ENCODE assay signal across 10 cellular contexts in the genomic region with DNA sequence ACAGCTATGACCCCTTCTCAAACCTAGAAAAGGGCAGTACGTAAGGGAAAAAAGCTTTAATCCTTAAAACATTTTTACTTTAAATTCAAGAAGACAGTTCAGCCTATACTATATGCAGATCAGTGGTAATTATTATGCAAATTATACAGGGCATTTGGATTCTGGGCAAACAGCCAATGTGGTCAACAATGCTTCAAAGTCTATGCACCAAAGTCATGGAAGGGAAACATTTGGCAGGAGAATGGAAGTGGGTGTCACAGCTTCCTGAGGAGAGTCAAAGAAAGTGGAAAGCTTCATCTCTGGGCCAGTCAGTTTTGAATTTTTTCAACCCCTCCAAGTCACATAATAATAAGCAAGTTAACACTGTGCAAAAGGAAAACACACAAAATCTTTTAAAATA.
DNase-seq lines count a peak whose midpoint lies in the region; ATAC-seq, FAIRE-seq and TF ChIP-seq lines count a peak whose summit lies in the region.
"Had no signal": no experiment of that assay in that cellular context is flagged by ENCODE, and none has a peak within 500 bp of the region (broad histone marks: within the 10 kb centered on the region; RNA-seq: fewer than 3 reads in every experiment).

No MANE protein-coding gene starts in this region.

- no peak overlapping the region for H3K4me2 ChIP-seq in K562 (ENCODE audit: insufficient read depth, low read length)

- no peak for FAIRE-seq in K562 (lab: Jason Lieb, UNC)

- TF ChIP-seq POLR2A in K562 (conservative IDR thresholded peaks at IDR 0.05), result no peak
- no peak for TF ChIP-seq POLR2A in right lobe of liver (IDR thresholded peaks at IDR 0.05)

- no peak overlapping the region for H2AFZ ChIP-seq in K562 (ENCODE audit: low read depth, low read length)

- POLR2A ChIA-PET in K562 (lab: Yijun Ruan, JAX), result interaction anchor here (1.5 kb wide), 1 partner anchor 29 kb away, joined by 3 read pairs; no protein-coding TSS in a partner anchor

- ATAC-seq in K562, result no peak; the same call in 2 of the 3 replicates
- peak in 3 of 4 donors; percentile 42 to 53 (median 44) for ATAC-seq in right lobe of liver
- no peak for ATAC-seq in left lung
- no peak for ATAC-seq in GM18498 (IDR thresholded peaks at IDR 0.05; ENCODE audit: unreplicated experiment)
- ATAC-seq: stimulated activated memory B cell treated with anti-CD40 and anti-IgM and Interleukin-4, amounts not matched to agents 10 μg/mL and 1 μg/mL and 100 μg/mL, for 72 hours had no signal

- H3K9me1 ChIP-seq in K562 (ENCODE audit: control insufficient read depth, insufficient read depth, low read length), result no peaks in the 10 kb centered on the region

- no peak overlapping the region for H3K27ac ChIP-seq in K562 (ENCODE audit: extremely low read depth, low read depth, low read length)
- H3K27ac ChIP-seq in right lobe of liver, result no peak overlapping the region
- no peak overlapping the region for H3K27ac ChIP-seq in left lung

- 100% methylated on average over 1 of the region's 1 CpG for WGBS in K562 (ENCODE audit: insufficient coverage, low coverage, missing lambda C conversion rate)
- 90% methylated on average over 1 of the region's 1 CpG for WGBS in right lobe of liver (ENCODE audit: insufficient coverage, low coverage, low lambda C conversion rate, missing lambda C conversion rate)

- no TSS peak for BruUV-seq in K562 (replicated peaks; lab: Mats Ljungman, UMichigan)

- H3K27me3 ChIP-seq in K562 (ENCODE audit: control insufficient read depth in 2 of 2, insufficient read depth in 2 of 2, low read length in 2 of 2) (no peaks in the 10 kb centered on the region), right lobe of liver (no peaks in the 10 kb centered on the region), left lung (no peaks in the 10 kb centered on the region)

- no peak for TF ChIP-seq RAD21 in K562 (CRISPR knock-in tag; conservative IDR thresholded peaks at IDR 0.05 in 1 of 2, IDR thresholded peaks at IDR 0.05 in 1 of 2)

- H3K36me3 ChIP-seq in K562 (ENCODE audit: control insufficient read depth, insufficient read depth, low read length) (peaks cover 7% of the 10 kb centered on the region; the same call in 2 of the 3 replicates), right lobe of liver (no peaks in the 10 kb centered on the region), left lung (peaks cover 0 to 17% of the 10 kb centered on the region in 2 donors)

- TF ChIP-seq EP300 in K562 (IDR thresholded peaks at IDR 0.05; ENCODE audit: low read length), result no peak

- H4K20me1 ChIP-seq in K562 (replicated peaks; ENCODE audit: control insufficient read depth, insufficient read depth, low read length), result no peaks in the 10 kb centered on the region

- H3K4me1 ChIP-seq in K562 (replicated peaks in 1 of 2; ENCODE audit: control insufficient read depth in 2 of 2, insufficient read depth in 2 of 2, low read length in 2 of 2) (no peaks in the 10 kb centered on the region), right lobe of liver (no peaks in the 10 kb centered on the region), left lung (no peaks in the 10 kb centered on the region)

- H3K9ac ChIP-seq in K562 (ENCODE audit: insufficient read depth in 1 of 2, low read depth in 2 of 2, low read length in 2 of 2), result no peak overlapping the region

- H3K9me3 ChIP-seq in K562 (replicated peaks; ENCODE audit: control insufficient read depth, insufficient read depth, low read depth, low read length) (no peaks in the 10 kb centered on the region), right lobe of liver (no peaks in the 10 kb centered on the region), left lung (no peaks in the 10 kb centered on the region)

- no peaks in the 10 kb centered on the region for H3K79me2 ChIP-seq in K562 (ENCODE audit: control insufficient read depth, insufficient read depth, low read length)

- in situ Hi-C loops in K562 (cut with MboI), result no loop called here

- intact Hi-C loops in K562 (cut with micrococcal nuclease) (no loop called here), right lobe of liver (cut with DNase I) (no loop called here), left lung (cut with DNase I) (no loop called here)

- H3K4me3 ChIP-seq in K562 (no peak overlapping the region), right lobe of liver (no peak overlapping the region), left lung (no peak overlapping the region)

- TF ChIP-seq CTCF in K562 (IDR thresholded peaks at IDR 0.05 in 2 of 3, conservative IDR thresholded peaks at IDR 0.05 in 1 of 3; ENCODE audit: insufficient read depth in 2 of 3, low read depth in 1 of 3, low read length in 3 of 3), result no peak
- TF ChIP-seq CTCF in right lobe of liver (IDR thresholded peaks at IDR 0.05), result no peak
- TF ChIP-seq CTCF in left lung (IDR thresholded peaks at IDR 0.05), result no peak

- DNase-seq in ELR (ENCODE audit: low read depth) (peak; percentile 39), NCI-H2029 (lab: John Stamatoyannopoulos, UW) (peak; percentile 62), K562 (ENCODE audit: extremely low read depth in 1 of 4, low spot score in 3 of 4) (peak in 3 of 4 experiments; percentile 5 to 21 (median 6)), right lobe of liver (no peak), left lung (no peak)
- no peak for DNase-seq in activated effector memory CD4-positive, alpha-beta T cell treated with anti-CD3 and anti-CD28 coated beads, Interleukin-2, amount 50 U/mL, for 16 hours
- DNase-seq in stimulated activated CD4-positive, alpha-beta T cell treated with anti-CD3 and anti-CD28 coated beads, Interleukin-2, amount 100 ng/mL, for 48 hours, result no peak
- DNase-seq: activated naive CD4-positive, alpha-beta T cell treated with anti-CD3 and anti-CD28 coated beads for 36 hours had no signal

- CTCF ChIA-PET in K562 (lab: Yijun Ruan, JAX; ENCODE audit: low intra/inter-chr PET ratio), result no interaction called here

TF ChIP-seq in K562, 482 proteins besides CTCF, POLR2A, EP300 and RAD21:
- TF ChIP-seq, protein P1, sequence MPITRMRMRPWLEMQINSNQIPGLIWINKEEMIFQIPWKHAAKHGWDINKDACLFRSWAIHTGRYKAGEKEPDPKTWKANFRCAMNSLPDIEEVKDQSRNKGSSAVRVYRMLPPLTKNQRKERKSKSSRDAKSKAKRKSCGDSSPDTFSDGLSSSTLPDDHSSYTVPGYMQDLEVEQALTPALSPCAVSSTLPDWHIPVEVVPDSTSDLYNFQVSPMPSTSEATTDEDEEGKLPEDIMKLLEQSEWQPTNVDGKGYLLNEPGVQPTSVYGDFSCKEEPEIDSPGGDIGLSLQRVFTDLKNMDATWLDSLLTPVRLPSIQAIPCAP (CRISPR knock-in tag; IDR thresholded peaks at IDR 0.05; ENCODE audit: borderline replicate concordance), result no peak
- TF ChIP-seq NFIC (IDR thresholded peaks at IDR 0.05) (peak; percentile 30; the same call in 1 of the 2 replicates), ZNF696 (CRISPR knock-in tag; conservative IDR thresholded peaks at IDR 0.05) (no peak)

Comparison
In these comparisons a context has a peak if more than half of its experiments do, and no peak if none do; other contexts are left out.
1. DNase-seq: peak in ELR (single experiment), NCI-H2029 (single experiment) and K562 (3 of 4); none in right lobe of liver (0 of 3), activated effector memory CD4-positive, alpha-beta T cell treated with anti-CD3 and anti-CD28 coated beads, Interleukin-2, amount 50 U/mL, for 16 hours (single experiment), left lung (0 of 2) and stimulated activated CD4-positive, alpha-beta T cell treated with anti-CD3 and anti-CD28 coated beads, Interleukin-2, amount 100 ng/mL, for 48 hours (0 of 2).
2. ATAC-seq: peak in right lobe of liver (3 of 4); none in K562 (single experiment), left lung (single experiment) and GM18498 (single experiment).